Comparison of ENCODE assay signal across 9 cellular contexts in genomic region chr22:49767355-49768062, GRCh38.
DNase-seq lines count a peak whose midpoint lies in the region; ATAC-seq and TF ChIP-seq lines count a peak whose summit lies in the region.
"Had no signal": no experiment of that assay in that cellular context is flagged by ENCODE, and none has a peak within 500 bp of the region (broad histone marks: within the 10 kb centered on the region; RNA-seq: fewer than 3 reads in every experiment).

No MANE protein-coding gene starts in this region.

- peaks cover 0 to 13% (median 6%) of the 10 kb centered on the region in 3 donors for H3K36me3 Mint-ChIP-seq in CD8-positive, alpha-beta memory T cell

- no peaks in the 10 kb centered on the region for H3K27me3 Mint-ChIP-seq in CD8-positive, alpha-beta memory T cell

- TF ChIP-seq CTCF in OCI-LY7 (conservative IDR thresholded peaks at IDR 0.05; ENCODE audit: low read length) (peak; percentile 98), thoracic aorta (IDR thresholded peaks at IDR 0.05) (peak; percentile 14)

- peaks cover 8 to 12% (median 11%) of the 10 kb centered on the region in 5 donors for H3K9me3 Mint-ChIP-seq in CD8-positive, alpha-beta memory T cell

- no peak overlapping the region for H3K4me3 ChIP-seq in CD8-positive, alpha-beta memory T cell (ENCODE audit: low read length)
- H3K4me3 ChIP-seq in GM23248 (no peak overlapping the region), OCI-LY7 (ENCODE audit: low read depth, low read length, poor library complexity, severe bottlenecking) (no peak overlapping the region), thoracic aorta (no peak overlapping the region)

- intact Hi-C loops in OCI-LY7 (cut with micrococcal nuclease; ENCODE audit: unreplicated experiment), result loop anchor here (1.0 to 2.0 kb wide), 2 partner anchors 158 to 263 kb away; no protein-coding TSS in a partner anchor

- H3K9ac ChIP-seq in GM23248, result no peak overlapping the region

- peak in 4 of 5 donors; percentile 21 to 53 (median 36) for DNase-seq in CD8-positive, alpha-beta memory T cell
- peak; percentile 63 for DNase-seq in GM23248
- DNase-seq in OCI-LY7 (ENCODE audit: low spot score), result peak; percentile 72
- peak; percentile 64 for DNase-seq in amniotic epithelial cell (ENCODE audit: low read depth)
- peak; percentile 27 for DNase-seq in inferior parietal cortex (ENCODE audit: extremely low spot score)
- DNase-seq in thoracic aorta (ENCODE audit: low spot score), result no peak

- ATAC-seq in thoracic aorta (ENCODE audit: insufficient number of reproducible peaks, low FRiP score, low read depth) (no peak), HG02759 (IDR thresholded peaks at IDR 0.05; ENCODE audit: unreplicated experiment) (no peak), HG02885 (IDR thresholded peaks at IDR 0.05; ENCODE audit: poor library complexity, unreplicated experiment) (no peak)

- H3K4me1 Mint-ChIP-seq in CD8-positive, alpha-beta memory T cell, result peaks cover 0 to 2% (median 1%) of the 10 kb centered on the region in 3 donors

- WGBS in GM23248 (ENCODE audit: low coverage in 1 of 2, low lambda C conversion rate in 2 of 2, missing lambda C conversion rate in 2 of 2), 2 experiments, result 7 to 9% methylated on average over 5 of the region's 5 CpGs

- BruUV-seq in OCI-LY7 (replicated peaks; lab: Mats Ljungman, UMichigan), result no TSS peak

- CTCF ChIA-PET in CD8-positive, alpha-beta memory T cell (lab: Charles Lee), result interaction anchor here (0.7 to 2.2 kb wide), 16 partner anchors 8 to 318 kb away, joined by 3 to 30 read pairs (median 3); no protein-coding TSS in a partner anchor
- CTCF ChIA-PET in OCI-LY7 (lab: Charles Lee; ENCODE audit: unreplicated experiment), result no interaction called here

- peak overlapping the region in 3 of 8 donors; percentile 1 to 73 (median 7) for H3K27ac Mint-ChIP-seq in CD8-positive, alpha-beta memory T cell
- H3K27ac Mint-ChIP-seq: T-helper 1 cell treated with Interleukin-12 subunit alpha and Interleukin-12 subunit beta and Interleukin-4 antibody, amounts not matched to agents 30 μg/mL and 1 μg/mL, for 36 hours had no signal

- H3K4me3 Mint-ChIP-seq in CD8-positive, alpha-beta memory T cell, result no peak overlapping the region
- H3K4me3 Mint-ChIP-seq: T-helper 1 cell treated with Interleukin-12 subunit alpha and Interleukin-12 subunit beta and Interleukin-4 antibody, amounts not matched to agents 30 μg/mL and 1 μg/mL, for 36 hours had no signal

- peaks cover 5% of the 10 kb centered on the region; the same call in 1 of the 2 replicates for H3F3A ChIP-seq in GM23248 (ENCODE audit: insufficient read depth)

- POLR2A ChIA-PET in CD8-positive, alpha-beta memory T cell (lab: Charles Lee), result interaction anchor here (0.6 kb wide), 1 partner anchor 251 kb away, joined by 4 read pairs; no protein-coding TSS in a partner anchor
- POLR2A ChIA-PET in OCI-LY7 (lab: Charles Lee), result interaction anchor here (0.6 to 1.5 kb wide), 2 partner anchors 158 to 356 kb away, joined by 3 read pairs; no protein-coding TSS in a partner anchor

- H3K27ac ChIP-seq in CD8-positive, alpha-beta memory T cell (ENCODE audit: low read depth, low read length), result no peak overlapping the region
- H3K27ac ChIP-seq in GM23248, result no peak overlapping the region
- H3K27ac ChIP-seq in OCI-LY7 (ENCODE audit: low read depth, low read length, poor library complexity, severe bottlenecking), result no peak overlapping the region
- H3K27ac ChIP-seq in thoracic aorta, result no peak overlapping the region

- peaks cover 8% of the 10 kb centered on the region for H3K9me3 ChIP-seq in CD8-positive, alpha-beta memory T cell (ENCODE audit: low read length)
- H3K9me3 ChIP-seq in GM23248 (ENCODE audit: low read depth) (no peaks in the 10 kb centered on the region), OCI-LY7 (ENCODE audit: low read length) (peaks cover 11% of the 10 kb centered on the region; the same call in 1 of the 2 replicates), thoracic aorta (peaks cover 12% of the 10 kb centered on the region)

- H3K79me2 ChIP-seq in GM23248 (ENCODE audit: insufficient read depth), result no peaks in the 10 kb centered on the region
- H3K79me2 ChIP-seq in OCI-LY7 (ENCODE audit: insufficient read depth, low read depth, low read length), result no peaks in the 10 kb centered on the region

- in situ Hi-C loops in GM23248 (cut with MboI), result no loop called here

- H3K4me1 ChIP-seq in CD8-positive, alpha-beta memory T cell (ENCODE audit: insufficient read depth, low read length), result no peaks in the 10 kb centered on the region
- H3K4me1 ChIP-seq in GM23248 (ENCODE audit: insufficient read depth) (no peaks in the 10 kb centered on the region), OCI-LY7 (ENCODE audit: insufficient read depth, low read length, poor library complexity, severe bottlenecking) (no peaks in the 10 kb centered on the region), thoracic aorta (ENCODE audit: control insufficient read depth in 1 of 2, low read depth in 2 of 2) (no peaks in the 10 kb centered on the region)

- H2AFZ ChIP-seq in GM23248 (no peak overlapping the region), OCI-LY7 (ENCODE audit: low read length) (no peak overlapping the region)

- no peaks in the 10 kb centered on the region for H3K27me3 ChIP-seq in CD8-positive, alpha-beta memory T cell (ENCODE audit: insufficient read depth, low read length, poor library complexity, severe bottlenecking)
- H3K27me3 ChIP-seq in GM23248 (replicated peaks; ENCODE audit: insufficient read depth), result no peaks in the 10 kb centered on the region
- H3K27me3 ChIP-seq in thoracic aorta (replicated peaks; ENCODE audit: insufficient read depth), result no peaks in the 10 kb centered on the region

- no peaks in the 10 kb centered on the region for H3K9me2 ChIP-seq in GM23248 (ENCODE audit: insufficient read depth)
- no peaks in the 10 kb centered on the region for H3K9me2 ChIP-seq in OCI-LY7 (ENCODE audit: insufficient read depth, low read length)

- H3K4me2 ChIP-seq in GM23248 (ENCODE audit: unreplicated experiment) (no peak overlapping the region), OCI-LY7 (ENCODE audit: low read length) (no peak overlapping the region)

- H4K20me1 ChIP-seq in GM23248 (ENCODE audit: insufficient read depth) (no peaks in the 10 kb centered on the region), OCI-LY7 (ENCODE audit: insufficient read depth, low read length) (no peaks in the 10 kb centered on the region)

- no peaks in the 10 kb centered on the region for H3K36me3 ChIP-seq in CD8-positive, alpha-beta memory T cell (ENCODE audit: insufficient read depth, low read length)
- H3K36me3 ChIP-seq in GM23248 (ENCODE audit: low read depth) (no peaks in the 10 kb centered on the region), OCI-LY7 (ENCODE audit: insufficient read depth, low read length) (peaks cover 1% of the 10 kb centered on the region; the same call in 1 of the 2 replicates), thoracic aorta (peaks cover 1% of the 10 kb centered on the region)
